Comparison of ENCODE assay signal across 8 cellular contexts in the genomic region with DNA sequence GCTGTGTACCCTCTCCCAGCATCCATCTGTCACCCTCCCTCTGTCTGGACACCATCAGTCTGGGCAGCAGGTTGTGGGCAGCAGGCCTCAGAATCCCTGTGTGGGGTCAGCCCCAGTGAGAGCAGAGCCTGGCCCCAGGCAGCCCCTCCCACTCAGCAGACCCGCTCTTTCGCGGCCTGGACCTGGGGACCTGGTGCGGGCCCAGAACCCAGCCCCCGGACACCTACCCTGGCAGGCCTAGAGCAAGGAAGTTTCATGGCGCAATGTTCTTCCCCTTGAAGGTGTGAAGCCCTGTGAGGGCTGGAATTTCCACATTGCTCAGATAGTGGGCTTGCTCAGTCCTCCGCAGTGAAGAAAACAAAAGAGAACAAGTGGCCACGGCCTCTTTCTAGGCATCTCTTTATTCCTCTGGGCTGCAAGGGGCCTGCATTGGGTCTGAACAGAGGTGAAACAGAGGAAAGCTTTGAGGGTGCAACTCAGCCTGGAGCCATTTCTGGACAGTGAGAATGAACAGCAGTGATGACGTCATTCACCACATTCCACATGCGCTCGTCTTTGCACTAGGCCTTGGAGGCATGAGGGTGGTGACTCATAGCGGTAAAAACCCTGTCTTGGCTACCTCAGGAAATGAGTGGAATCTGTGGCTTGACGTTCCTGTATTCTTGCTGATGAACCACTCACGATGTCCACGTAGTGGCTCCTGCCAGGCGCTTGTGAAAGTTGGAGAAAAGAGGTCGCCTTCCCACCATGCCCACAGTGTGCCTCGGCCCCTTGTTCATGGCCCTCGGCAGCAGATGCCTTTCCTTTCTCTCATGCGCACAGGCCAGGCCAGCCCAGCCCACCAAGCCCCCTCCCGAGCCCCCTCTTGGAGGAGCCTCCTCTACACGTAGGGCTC.
A peak's percentile ranks its signal among the peaks of the same experiment; 100 is the strongest.
DNase-seq lines count a peak whose midpoint lies in the region; ATAC-seq and TF ChIP-seq lines count a peak whose summit lies in the region.

No MANE protein-coding gene starts in this region.

- H3K36me3 ChIP-seq in mesodermal cell (ENCODE audit: control insufficient read depth, insufficient read depth, low read length) = no peaks in the 10 kb centered on the region

- DNase-seq in AG20443 (ENCODE audit: low spot score) (peak; percentile 95), NCI-H1092 (lab: John Stamatoyannopoulos, UW) (no peak), NCI-H510A (lab: John Stamatoyannopoulos, UW) (no peak)
- DNase-seq in central memory CD8-positive, alpha-beta T cell (ENCODE audit: low spot score in 2 of 2) = peak; percentile 33 to 56
- DNase-seq in stimulated activated effector memory CD8-positive, alpha-beta T cell treated with anti-CD3 and anti-CD28 coated beads, Interleukin-12 subunit alpha, Interleukin-12 subunit beta, amount 100 ng/mL, for 72 hours (ENCODE audit: low spot score in 2 of 2) = peak; percentile 47 to 85

- no peaks in the 10 kb centered on the region for H3K9me3 Mint-ChIP-seq in central memory CD8-positive, alpha-beta T cell
- no peaks in the 10 kb centered on the region for H3K9me3 Mint-ChIP-seq in stimulated activated effector memory CD8-positive, alpha-beta T cell treated with anti-CD3 and anti-CD28 coated beads, Interleukin-12 subunit alpha, Interleukin-12 subunit beta, amount 100 ng/mL, for 72 hours

- H3K4me1 ChIP-seq in mesodermal cell (ENCODE audit: control insufficient read depth, insufficient read depth, low read length, poor library complexity, severe bottlenecking) = peaks cover 19% of the 10 kb centered on the region

- peak overlapping the region; percentile 82 for H3K4me3 Mint-ChIP-seq in central memory CD8-positive, alpha-beta T cell
- H3K4me3 Mint-ChIP-seq in stimulated activated effector memory CD8-positive, alpha-beta T cell treated with anti-CD3 and anti-CD28 coated beads, Interleukin-12 subunit alpha, Interleukin-12 subunit beta, amount 100 ng/mL, for 72 hours = peak overlapping the region; percentile 74

- no peak overlapping the region for H3K4me3 ChIP-seq in mesodermal cell (ENCODE audit: extremely low read depth, insufficient read depth, low read length, poor library complexity, severe bottlenecking)

- WGBS in mesodermal cell (ENCODE audit: insufficient coverage in 2 of 2), 2 experiments = 54 to 75% methylated on average over 9 to 18 of the region's 22 CpGs

- H3K4me1 Mint-ChIP-seq in central memory CD8-positive, alpha-beta T cell = peaks cover 40% of the 10 kb centered on the region
- peaks cover 45% of the 10 kb centered on the region for H3K4me1 Mint-ChIP-seq in stimulated activated effector memory CD8-positive, alpha-beta T cell treated with anti-CD3 and anti-CD28 coated beads, Interleukin-12 subunit alpha, Interleukin-12 subunit beta, amount 100 ng/mL, for 72 hours

- H3K36me3 Mint-ChIP-seq in central memory CD8-positive, alpha-beta T cell (ENCODE audit: insufficient read depth) = peaks cover 11% of the 10 kb centered on the region
- peaks cover 23% of the 10 kb centered on the region for H3K36me3 Mint-ChIP-seq in stimulated activated effector memory CD8-positive, alpha-beta T cell treated with anti-CD3 and anti-CD28 coated beads, Interleukin-12 subunit alpha, Interleukin-12 subunit beta, amount 100 ng/mL, for 72 hours

- peak; percentile 61 to 66 for ATAC-seq in activated CD4-positive, CD25-positive, alpha-beta regulatory T cell treated with anti-CD3 and anti-CD28 coated beads, Interleukin-2, amount 50 U/mL, for 24 hours
- peak; percentile 48 for ATAC-seq in central memory CD8-positive, alpha-beta T cell (replicated peaks; ENCODE audit: extremely low read depth, poor library complexity, severe bottlenecking)
- ATAC-seq in stimulated activated effector memory CD8-positive, alpha-beta T cell treated with anti-CD3 and anti-CD28 coated beads, Interleukin-12 subunit alpha, Interleukin-12 subunit beta, amount 100 ng/mL, for 72 hours = peak; percentile 84

- peak overlapping the region; percentile 90 for H3K27ac Mint-ChIP-seq in central memory CD8-positive, alpha-beta T cell (ENCODE audit: low read depth)
- peak overlapping the region; percentile 91 for H3K27ac Mint-ChIP-seq in stimulated activated effector memory CD8-positive, alpha-beta T cell treated with anti-CD3 and anti-CD28 coated beads, Interleukin-12 subunit alpha, Interleukin-12 subunit beta, amount 100 ng/mL, for 72 hours

- no peak for TF ChIP-seq RAD21 in Ishikawa (IDR thresholded peaks at IDR 0.05; ENCODE audit: low read depth)

- H3K27me3 Mint-ChIP-seq in central memory CD8-positive, alpha-beta T cell = no peaks in the 10 kb centered on the region

- peak overlapping the region; percentile 96 for H3K27ac ChIP-seq in mesodermal cell (ENCODE audit: low read depth, low read length, severe bottlenecking)

- TF ChIP-seq EP300 in Ishikawa (IDR thresholded peaks at IDR 0.05; ENCODE audit: borderline replicate concordance) = no peak

- H3K9me3 ChIP-seq in mesodermal cell (ENCODE audit: control insufficient read depth, low read length) = peaks cover 7% of the 10 kb centered on the region

TF ChIP-seq in Ishikawa, 13 proteins besides CTCF, POLR2A, EP300 and RAD21:
- TF ChIP-seq CREB1 (IDR thresholded peaks at IDR 0.05; ENCODE audit: low read depth) (no peak), CEBPB (IDR thresholded peaks at IDR 0.05) (no peak), TAF1 (IDR thresholded peaks at IDR 0.05; ENCODE audit: low read depth) (no peak), MAX (IDR thresholded peaks at IDR 0.05) (peak; percentile 52; the same call in 1 of the 2 replicates), TEAD4 (IDR thresholded peaks at IDR 0.05) (peak; percentile 62)

Comparison
In these comparisons a context has a peak if more than half of its experiments do, and no peak if none do; other contexts are left out.
1. DNase-seq: peak in AG20443 (single experiment), central memory CD8-positive, alpha-beta T cell (2 of 2) and stimulated activated effector memory CD8-positive, alpha-beta T cell treated with anti-CD3 and anti-CD28 coated beads, Interleukin-12 subunit alpha, Interleukin-12 subunit beta, amount 100 ng/mL, for 72 hours (2 of 2); none in NCI-H1092 (single experiment) and NCI-H510A (single experiment).
2. Peak in every context shown above with its lines, with median percentiles within 50 percentile points of each other: ATAC-seq.